In the genomic region with DNA sequence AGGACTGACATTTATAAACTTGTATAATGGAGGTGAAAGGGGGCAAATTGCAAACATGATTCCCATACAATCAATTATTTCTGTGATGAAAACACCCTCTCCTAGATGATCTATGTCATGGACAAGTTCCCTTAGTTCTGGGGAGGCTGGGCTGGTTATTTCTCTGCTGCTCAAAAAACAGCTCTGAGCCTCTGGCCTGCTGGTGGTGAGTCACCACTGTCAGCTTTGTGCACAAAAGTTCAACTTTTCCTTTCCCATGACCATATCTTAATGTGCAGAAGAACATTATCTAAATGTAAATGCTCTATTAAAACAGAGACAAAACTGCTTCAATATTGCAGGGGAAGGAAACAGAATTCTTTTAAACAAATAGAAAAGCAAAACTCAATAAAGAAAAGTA, we compare ENCODE assay signal across 12 cellular contexts.
DNase-seq lines count a peak whose midpoint lies in the region; ATAC-seq, FAIRE-seq and TF ChIP-seq lines count a peak whose summit lies in the region.
"Had no signal": no experiment of that assay in that cellular context is flagged by ENCODE, and none has a peak within 500 bp of the region (broad histone marks: within the 10 kb centered on the region; RNA-seq: fewer than 3 reads in every experiment).

No MANE protein-coding gene starts in this region.

- TF ChIP-seq CTCF in brain microvascular endothelial cell (IDR thresholded peaks at IDR 0.05; ENCODE audit: low read depth, low read length, missing control alignments), result no peak
- TF ChIP-seq CTCF in keratinocyte (optimal IDR thresholded peaks at IDR 0.05 in 1 of 3, IDR thresholded peaks at IDR 0.05 in 1 of 3, conservative IDR thresholded peaks at IDR 0.05 in 1 of 3; ENCODE audit: extremely low read depth in 1 of 3, insufficient read depth in 2 of 3, low read length in 3 of 3), result no peak

- H3K27me3 ChIP-seq in brain microvascular endothelial cell (replicated peaks) (no peaks in the 10 kb centered on the region), keratinocyte (ENCODE audit: control insufficient read depth, extremely low read depth, insufficient read depth, low read length) (no peaks in the 10 kb centered on the region)

- FAIRE-seq in keratinocyte (lab: Jason Lieb, UNC), result peak; percentile 81
- FAIRE-seq: frontal cortex had no signal

- no peak overlapping the region for H3K4me3 ChIP-seq in brain microvascular endothelial cell (ENCODE audit: low read depth, low read length)
- H3K4me3 ChIP-seq in keratinocyte (ENCODE audit: control insufficient read depth in 2 of 3, extremely low read depth in 1 of 3, insufficient read depth in 2 of 3, low read depth in 1 of 3, low read length in 3 of 3), result no peak overlapping the region

- peak overlapping the region; percentile 38 for H3K27ac ChIP-seq in brain microvascular endothelial cell
- no peak overlapping the region for H3K27ac ChIP-seq in keratinocyte (ENCODE audit: control insufficient read depth, insufficient read depth, low read length)

- H4K20me1 ChIP-seq in keratinocyte (ENCODE audit: control insufficient read depth, extremely low read depth, insufficient read depth, low read length), result no peaks in the 10 kb centered on the region

- H2AFZ ChIP-seq in keratinocyte (ENCODE audit: control insufficient read depth, low read length), result no peak overlapping the region

- H3K79me2 ChIP-seq in keratinocyte (ENCODE audit: control insufficient read depth, insufficient read depth, low read length), result no peaks in the 10 kb centered on the region

- no peak overlapping the region for H3K9ac ChIP-seq in keratinocyte (ENCODE audit: control insufficient read depth, extremely low read depth, insufficient read depth, low read length)

- in situ Hi-C loops in brain microvascular endothelial cell (cut with HindIII; ENCODE audit: low pct_ligation_motif_present, low sequenced_read_pairs), result no loop called here

- no peaks in the 10 kb centered on the region for H3K36me3 ChIP-seq in brain microvascular endothelial cell (replicated peaks)
- H3K36me3 ChIP-seq in keratinocyte (ENCODE audit: control insufficient read depth in 2 of 2, extremely low read depth in 1 of 2, insufficient read depth in 2 of 2, low read length in 2 of 2), result no peaks in the 10 kb centered on the region

- H3K9me3 ChIP-seq in keratinocyte (ENCODE audit: control insufficient read depth, low read depth, low read length), result no peaks in the 10 kb centered on the region

- no peaks in the 10 kb centered on the region for H3K9me1 ChIP-seq in keratinocyte (ENCODE audit: control insufficient read depth, extremely low read depth, insufficient read depth, low read length)

- H3K4me2 ChIP-seq in keratinocyte (ENCODE audit: control insufficient read depth, extremely low read depth, insufficient read depth, low read depth, low read length), result no peak overlapping the region

- H3K4me1 ChIP-seq in keratinocyte (ENCODE audit: control insufficient read depth, extremely low read depth, insufficient read depth, low read length), result peaks cover 3% of the 10 kb centered on the region

- dilution Hi-C loops in keratinocyte (cut with MboI; ENCODE audit: extremely low pct_ligation_motif_present, low sequenced_read_pairs), result no loop called here

- ATAC-seq in HG02981 (IDR thresholded peaks at IDR 0.05; ENCODE audit: unreplicated experiment), result no peak
- no peak for ATAC-seq in GM21515 (IDR thresholded peaks at IDR 0.05; ENCODE audit: unreplicated experiment)

- DNase-seq in EL, result peak; percentile 43
- DNase-seq in NCI-H226, result peak; percentile 51
- DNase-seq in brain microvascular endothelial cell, result peak; percentile 77
- no peak for DNase-seq in keratinocyte (ENCODE audit: low read depth, low spot score)
- no peak for DNase-seq in head of caudate nucleus
- DNase-seq: activated CD4-positive, alpha-beta T cell treated with anti-CD3 and anti-CD28 coated beads, Interleukin-2, amount 50 U/mL, for 1 hour; CD8-positive, alpha-beta memory T cell; cortex of kidney; NCI-H1105 treated with DMSO at 0.1 percent for 48 hours had no signal

- intact Hi-C loops in head of caudate nucleus (cut with DNase I), result no loop called here

Comparison
In these comparisons a context has a peak if more than half of its experiments do, and no peak if none do; other contexts are left out.
1. DNase-seq: peak in EL (single experiment), NCI-H226 (single experiment) and brain microvascular endothelial cell (single experiment); none in keratinocyte (single experiment) and head of caudate nucleus (0 of 42).